ENCODE assay signal across 1 cellular context in genomic region chr11:133787379-133788103, GRCh38.
A peak's percentile ranks its signal among the peaks of the same experiment; 100 is the strongest.
TF ChIP-seq lines count a peak whose summit lies in the region.

No MANE protein-coding gene starts in this region.

TF ChIP-seq in H1, 55 proteins besides CTCF, POLR2A, EP300 and RAD21 (continued from another document):
- TF ChIP-seq ZNF274 (IDR thresholded peaks at IDR 0.05; ENCODE audit: borderline replicate concordance, extremely low read depth, low read length) (no peak), TCF12 (IDR thresholded peaks at IDR 0.05; ENCODE audit: low read depth, low read length) (no peak), CREB1 (IDR thresholded peaks at IDR 0.05) (peak; percentile 52; the same call in 1 of the 2 replicates), KDM1A (IDR thresholded peaks at IDR 0.05; ENCODE audit: borderline replicate concordance, low read length) (no peak), EGR1 (IDR thresholded peaks at IDR 0.05; ENCODE audit: borderline replicate concordance, low read depth, low read length) (no peak), E2F6 (IDR thresholded peaks at IDR 0.05) (peak; percentile 98), MAX (IDR thresholded peaks at IDR 0.05) (peak; percentile 98), HDAC6 (IDR thresholded peaks at IDR 0.05; ENCODE audit: low read depth, low read length) (no peak), GTF2F1 (IDR thresholded peaks at IDR 0.05; ENCODE audit: borderline replicate concordance, low read depth, low read length) (no peak), SP2 (IDR thresholded peaks at IDR 0.05; ENCODE audit: low read length) (no peak), CHD7 (IDR thresholded peaks at IDR 0.05; ENCODE audit: insufficient replicate concordance, low read length) (no peak), POU5F1 (IDR thresholded peaks at IDR 0.05; ENCODE audit: low read depth, low read length) (no peak), USF2 (IDR thresholded peaks at IDR 0.05; ENCODE audit: low read length) (0 out of 2 replicates have a peak, but pooled peaks have one; percentile 39), CHD2 (IDR thresholded peaks at IDR 0.05; ENCODE audit: low read length) (no peak), CTBP2 (IDR thresholded peaks at IDR 0.05; ENCODE audit: borderline replicate concordance, insufficient read depth, insufficient read length, low read length) (no peak), GABPA (IDR thresholded peaks at IDR 0.05; ENCODE audit: borderline replicate concordance, insufficient read depth, low read length) (no peak), TAF7 (optimal IDR thresholded peaks at IDR 0.05; ENCODE audit: borderline replicate concordance, low read depth, low read length) (no peak), MAFK (IDR thresholded peaks at IDR 0.05; ENCODE audit: low read depth, low read length) (no peak), PHF8 (conservative IDR thresholded peaks at IDR 0.05; ENCODE audit: low read depth, low read length) (no peak), SIX5 (IDR thresholded peaks at IDR 0.05; ENCODE audit: low read depth, low read length) (no peak), ATF2 (IDR thresholded peaks at IDR 0.05; ENCODE audit: low read length) (no peak), SIN3A (conservative IDR thresholded peaks at IDR 0.05 in 1 of 2, IDR thresholded peaks at IDR 0.05 in 1 of 2; ENCODE audit: low read depth in 1 of 2, low read length in 2 of 2) (no peak), JUND (IDR thresholded peaks at IDR 0.05; ENCODE audit: low read length) (no peak), TBP (IDR thresholded peaks at IDR 0.05; ENCODE audit: low read depth, low read length) (peak; percentile 43; the same call in 1 of the 2 replicates), YY1 (IDR thresholded peaks at IDR 0.05; ENCODE audit: low read depth, low read length) (no peak), KDM4A (IDR thresholded peaks at IDR 0.05; ENCODE audit: low read depth, low read length, severe bottlenecking) (peak; percentile 80), NRF1 (IDR thresholded peaks at IDR 0.05; ENCODE audit: low read depth, low read length) (no peak), KDM5A (IDR thresholded peaks at IDR 0.05; ENCODE audit: low read length) (no peak), BRCA1 (IDR thresholded peaks at IDR 0.05; ENCODE audit: low read depth, low read length) (no peak), RFX5 (IDR thresholded peaks at IDR 0.05; ENCODE audit: borderline replicate concordance, low read depth, low read length) (no peak), CHD1 (IDR thresholded peaks at IDR 0.05; ENCODE audit: low read depth, low read length) (no peak), SAP30 (IDR thresholded peaks at IDR 0.05; ENCODE audit: insufficient read depth, insufficient replicate concordance, low read length) (no peak), RBBP5 (IDR thresholded peaks at IDR 0.05; ENCODE audit: borderline replicate concordance, low read depth, low read length) (0 out of 2 replicates have a peak, but pooled peaks have one; percentile 33), BCL11A (IDR thresholded peaks at IDR 0.05; ENCODE audit: low read depth in 2 of 2, low read length in 2 of 2) (no peak), SRF (IDR thresholded peaks at IDR 0.05; ENCODE audit: low read depth, low read length) (no peak), RXRA (IDR thresholded peaks at IDR 0.05; ENCODE audit: insufficient read depth, low read depth, low read length) (no peak), POLR2AphosphoS5 (IDR thresholded peaks at IDR 0.05; ENCODE audit: low read depth, low read length) (no peak), EZH2 (IDR thresholded peaks at IDR 0.05; ENCODE audit: low read depth, low read length, severe bottlenecking) (peak; percentile 54), TAF1 (IDR thresholded peaks at IDR 0.05; ENCODE audit: low read depth, low read length) (no peak), SIRT6 (IDR thresholded peaks at IDR 0.05; ENCODE audit: low read length) (no peak), FOSL1 (IDR thresholded peaks at IDR 0.05; ENCODE audit: insufficient read depth, low read depth, low read length) (no peak), JUN (IDR thresholded peaks at IDR 0.05; ENCODE audit: low read depth, low read length) (no peak), HDAC2 (IDR thresholded peaks at IDR 0.05; ENCODE audit: borderline replicate concordance in 1 of 2, low read depth in 2 of 2, low read length in 2 of 2) (no peak), CEBPB (IDR thresholded peaks at IDR 0.05; ENCODE audit: low read depth, low read length) (no peak), NANOG (IDR thresholded peaks at IDR 0.05; ENCODE audit: insufficient read depth, low read depth, low read length, poor library complexity, severe bottlenecking) (no peak), ASH2L (IDR thresholded peaks at IDR 0.05; ENCODE audit: low read length) (peak; percentile 39), ATF3 (IDR thresholded peaks at IDR 0.05; ENCODE audit: insufficient read depth, low read depth, low read length) (no peak), CBX8 (IDR thresholded peaks at IDR 0.05; ENCODE audit: borderline replicate concordance, low read depth, low read length) (no peak), RNF2 (IDR thresholded peaks at IDR 0.05; ENCODE audit: borderline replicate concordance, low read depth, low read length, missing control alignments, poor library complexity, severe bottlenecking) (peak; percentile 31), SUZ12 (IDR thresholded peaks at IDR 0.05; ENCODE audit: low read length) (peak; percentile 44; the same call in 1 of the 2 replicates), SP1 (IDR thresholded peaks at IDR 0.05; ENCODE audit: low read depth, low read length) (no peak)
TF ChIP-seq in H1: peak in this region for 11.
